ENCODE assay signal across 9 cellular contexts in genomic region chr22:46681010-46681409, GRCh38. TPM values are rescaled to one million over a fixed set of nuclear protein-coding genes. Genes with fewer than 3 reads are reported as not detected.
DNase-seq lines count a peak whose midpoint lies in the region; ATAC-seq and TF ChIP-seq lines count a peak whose summit lies in the region.
"Had no signal": no experiment of that assay in that cellular context is flagged by ENCODE, and none has a peak within 500 bp of the region (broad histone marks: within the 10 kb centered on the region; RNA-seq: fewer than 3 reads in every experiment).

No MANE protein-coding gene starts in this region.

- peaks cover 0 to 9% (median 3%) of the 10 kb centered on the region in 4 donors for H3K36me3 ChIP-seq in right lobe of liver

- peak; percentile 21 for DNase-seq in NCI-H82 (lab: John Stamatoyannopoulos, UW)
- no peak for DNase-seq in NCI-H82 treated with DMSO at 0.1 percent for 48 hours (lab: John Stamatoyannopoulos, UW; ENCODE audit: unreplicated experiment)
- DNase-seq in HL-60 (ENCODE audit: low read depth in 1 of 2, low spot score in 1 of 2), result no peak
- DNase-seq in WTC11 (ENCODE audit: low spot score), result peak; percentile 52
- no peak for DNase-seq in right lobe of liver
- no peak for DNase-seq in hypothalamus (lab: John Stamatoyannopoulos, UW)
- DNase-seq in glomerular visceral epithelial cell (ENCODE audit: extremely low spot score), result no peak

- no peak overlapping the region for H3K4me3 Mint-ChIP-seq in WTC11
- H3K4me3 Mint-ChIP-seq: stimulated activated memory B cell treated with anti-CD40 and anti-IgM and Interleukin-4, amounts not matched to agents 10 μg/mL and 1 μg/mL and 100 μg/mL, for 72 hours had no signal

- peaks cover 3% of the 10 kb centered on the region; the same call in 1 of the 2 replicates for H3K36me3 Mint-ChIP-seq in WTC11

- no peaks in the 10 kb centered on the region for H3K27me3 Mint-ChIP-seq in WTC11 (ENCODE audit: low read depth)
- H3K27me3 Mint-ChIP-seq: stimulated activated memory B cell treated with anti-CD40 and anti-IgM and Interleukin-4, amounts not matched to agents 10 μg/mL and 1 μg/mL and 100 μg/mL, for 72 hours had no signal

- H3K4me1 Mint-ChIP-seq in WTC11, result 0 out of 2 replicates have a peak, but pooled peaks cover 4% of the 10 kb centered on the region

- WGBS in right lobe of liver (ENCODE audit: insufficient coverage, low coverage, low lambda C conversion rate, missing lambda C conversion rate), result 65% methylated on average over 5 of the region's 7 CpGs

- TF ChIP-seq CTCF in HL-60 (IDR thresholded peaks at IDR 0.05; ENCODE audit: insufficient read depth, low read length) (peak; percentile 25), WTC11 (IDR thresholded peaks at IDR 0.05) (peak; percentile 35; the same call in 1 of the 2 replicates), right lobe of liver (IDR thresholded peaks at IDR 0.05) (peak; percentile 20 to 49 (median 30))

- H3K9me3 ChIP-seq in right lobe of liver, result no peaks in the 10 kb centered on the region

- no peak overlapping the region for H3K27ac Mint-ChIP-seq in WTC11
- H3K27ac Mint-ChIP-seq: stimulated activated memory B cell treated with anti-CD40 and anti-IgM and Interleukin-4, amounts not matched to agents 10 μg/mL and 1 μg/mL and 100 μg/mL, for 72 hours had no signal

- intact Hi-C loops in right lobe of liver (cut with DNase I), result no loop called here

- H3K4me3 ChIP-seq in HL-60 (replicated peaks; ENCODE audit: insufficient read depth, low read length) (no peak overlapping the region), right lobe of liver (no peak overlapping the region)

- H3K9me3 Mint-ChIP-seq in WTC11, result no peaks in the 10 kb centered on the region
- H3K9me3 Mint-ChIP-seq: stimulated activated memory B cell treated with anti-CD40 and anti-IgM and Interleukin-4, amounts not matched to agents 10 μg/mL and 1 μg/mL and 100 μg/mL, for 72 hours had no signal

- CTCF ChIA-PET in WTC11 (lab: Charles Lee), result interaction anchor here (0.5 to 5.0 kb wide), 17 partner anchors 9 to 555 kb away, joined by 3 to 49 read pairs (median 4); no protein-coding TSS in a partner anchor

- H3K27me3 ChIP-seq in HL-60 (ENCODE audit: insufficient read depth, poor library complexity, severe bottlenecking) (no peaks in the 10 kb centered on the region), right lobe of liver (no peaks in the 10 kb centered on the region)

- H3K4me1 ChIP-seq in right lobe of liver, result peaks cover 0 to 8% (median 2%) of the 10 kb centered on the region in 4 donors

- POLR2A ChIA-PET in WTC11 (lab: Charles Lee), result interaction anchor here (1.2 kb wide), 1 partner anchor 82 kb away, joined by 3 read pairs; the partner anchor contains the start of gene TBC1D22A

- TF ChIP-seq POLR2A in right lobe of liver (IDR thresholded peaks at IDR 0.05), result no peak

- no peak overlapping the region; the same call in 1 of the 2 replicates for H3K27ac ChIP-seq in HL-60 (replicated peaks)
- H3K27ac ChIP-seq in right lobe of liver, result no peak overlapping the region

- ATAC-seq in WTC11, result peak; percentile 81
- peak; percentile 7 to 47 (median 35) for ATAC-seq in right lobe of liver
- no peak for ATAC-seq in GM19452 (IDR thresholded peaks at IDR 0.05; ENCODE audit: unreplicated experiment)
- ATAC-seq: stimulated activated memory B cell treated with anti-CD40 and anti-IgM and Interleukin-4, amounts not matched to agents 10 μg/mL and 1 μg/mL and 100 μg/mL, for 72 hours had no signal

TF ChIP-seq in WTC11, 78 proteins besides CTCF, POLR2A, EP300 and RAD21:
- TF ChIP-seq, protein P1, sequence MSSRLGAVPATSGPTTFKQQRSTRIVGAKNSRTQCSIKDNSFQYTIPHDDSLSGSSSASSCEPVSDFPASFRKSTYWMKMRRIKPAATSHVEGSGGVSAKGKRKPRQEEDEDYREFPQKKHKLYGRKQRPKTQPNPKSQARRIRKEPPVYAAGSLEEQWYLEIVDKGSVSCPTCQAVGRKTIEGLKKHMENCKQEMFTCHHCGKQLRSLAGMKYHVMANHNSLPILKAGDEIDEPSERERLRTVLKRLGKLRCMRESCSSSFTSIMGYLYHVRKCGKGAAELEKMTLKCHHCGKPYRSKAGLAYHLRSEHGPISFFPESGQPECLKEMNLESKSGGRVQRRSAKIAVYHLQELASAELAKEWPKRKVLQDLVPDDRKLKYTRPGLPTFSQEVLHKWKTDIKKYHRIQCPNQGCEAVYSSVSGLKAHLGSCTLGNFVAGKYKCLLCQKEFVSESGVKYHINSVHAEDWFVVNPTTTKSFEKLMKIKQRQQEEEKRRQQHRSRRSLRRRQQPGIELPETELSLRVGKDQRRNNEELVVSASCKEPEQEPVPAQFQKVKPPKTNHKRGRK (CRISPR knock-in tag; IDR thresholded peaks at IDR 0.05; ENCODE audit: borderline replicate concordance), result no peak
- no peak for TF ChIP-seq ZNF232 (CRISPR knock-in tag; IDR thresholded peaks at IDR 0.05)
- no peak for TF ChIP-seq ATF1 (CRISPR knock-in tag; IDR thresholded peaks at IDR 0.05)

RNA-seq across cellular contexts. Expression of gene CERK, which starts 57.0 kb away (rescaled TPM):
- total RNA-seq in WTC11 (2021), result 45.6 to 50.2 TPM (median 49.7 TPM) in 3 replicates
- 10 to 100 TPM in 5 of 6 experiments, 1 to 10 TPM in 1; 9.6 to 27.5 (median 18.5) TPM for total RNA-seq in right lobe of liver

Comparison
In these comparisons a context has a peak if more than half of its experiments do, and no peak if none do; other contexts are left out.
1. DNase-seq: peak in NCI-H82 (single experiment) and WTC11 (single experiment); none in NCI-H82 treated with DMSO at 0.1 percent for 48 hours (single experiment), HL-60 (0 of 2), right lobe of liver (0 of 3), hypothalamus (0 of 51) and glomerular visceral epithelial cell (single experiment).
2. Peak in every context shown above with its lines, with median percentiles within 50 percentile points of each other: CTCF ChIP-seq.